23 cellular contexts compared by ENCODE assay signal in genomic region chr11:64117763-64118459, GRCh38.
"Had no signal": no experiment of that assay in that cellular context is flagged by ENCODE, and none has a peak within 500 bp of the region (broad histone marks: within the 10 kb centered on the region; RNA-seq: fewer than 3 reads in every experiment).

No MANE protein-coding gene starts in this region.

- H3K9me3 ChIP-seq: esophagus muscularis mucosa, gastrocnemius medialis, ovary, suprapubic skin, tibial artery, upper lobe of left lung had no signal

- H3K9me3 Mint-ChIP-seq: naive B cell; stimulated activated effector memory CD8-positive, alpha-beta T cell treated with anti-CD3 and anti-CD28 coated beads, Interleukin-12 subunit alpha, Interleukin-12 subunit beta, amount 100 ng/mL, for 72 hours had no signal

- H3K27ac ChIP-seq: epithelial cell of prostate, esophagus muscularis mucosa, gastrocnemius medialis, hepatocyte, ovary, suprapubic skin, tibial artery, upper lobe of left lung had no signal

- H3K79me2 ChIP-seq: hepatocyte had no signal

- H3K36me3 Mint-ChIP-seq: naive B cell; stimulated activated effector memory CD8-positive, alpha-beta T cell treated with anti-CD3 and anti-CD28 coated beads, Interleukin-12 subunit alpha, Interleukin-12 subunit beta, amount 100 ng/mL, for 72 hours had no signal

- H3K4me3 Mint-ChIP-seq: stimulated activated effector memory CD8-positive, alpha-beta T cell treated with anti-CD3 and anti-CD28 coated beads, Interleukin-12 subunit alpha, Interleukin-12 subunit beta, amount 100 ng/mL, for 72 hours had no signal

- H2AFZ ChIP-seq: hepatocyte had no signal

- DNase-seq: central memory CD4-positive, alpha-beta T cell; cortex of kidney; effector memory CD4-positive, alpha-beta T cell; gastrocnemius medialis; kidney; left cardiac atrium; left ventricle myocardium superior; mesenchymal stem cell; midbrain; naive B cell; ovary; stimulated activated CD4-positive, alpha-beta T cell treated with anti-CD3 and anti-CD28 coated beads, Interleukin-4, amount 100 ng/mL, for 1 hour; stimulated activated CD8-positive, alpha-beta memory T cell treated with anti-CD3 and anti-CD28 coated beads, Interleukin-4, amount 100 ng/mL, for 48 hours; stimulated activated naive CD8-positive, alpha-beta T cell treated with anti-CD3 and anti-CD28 coated beads, Interleukin-15, Interleukin-2, amounts not matched to agents 100 U/mL and 50 U/mL, for 24 hours; tibial artery had no signal

- H3K4me1 Mint-ChIP-seq: naive B cell; stimulated activated effector memory CD8-positive, alpha-beta T cell treated with anti-CD3 and anti-CD28 coated beads, Interleukin-12 subunit alpha, Interleukin-12 subunit beta, amount 100 ng/mL, for 72 hours had no signal

- H3K27ac Mint-ChIP-seq: naive B cell had no signal

- H3K4me2 ChIP-seq: hepatocyte had no signal

- H3K27me3 Mint-ChIP-seq: naive B cell had no signal

- H3K4me3 ChIP-seq: esophagus muscularis mucosa, gastrocnemius medialis, hepatocyte, lung, ovary, suprapubic skin, tibial artery, upper lobe of left lung had no signal

- H3K36me3 ChIP-seq: gastrocnemius medialis, ovary, upper lobe of left lung had no signal

- ATAC-seq: gastrocnemius medialis; left cardiac atrium; left ventricle myocardium superior; right cardiac atrium; stimulated activated effector memory CD8-positive, alpha-beta T cell treated with anti-CD3 and anti-CD28 coated beads, Interleukin-12 subunit alpha, Interleukin-12 subunit beta, amount 100 ng/mL, for 72 hours; stimulated activated naive CD8-positive, alpha-beta T cell treated with anti-CD3 and anti-CD28 coated beads, Interleukin-15, Interleukin-2, amounts not matched to agents 100 U/mL and 50 U/mL, for 24 hours had no signal

- H3K27me3 ChIP-seq: esophagus muscularis mucosa, gastrocnemius medialis, hepatocyte, ovary, suprapubic skin, tibial artery, upper lobe of left lung had no signal

- FAIRE-seq: kidney had no signal
